ENCODE assay signal across 8 cellular contexts in genomic region chr1:156813298-156813697, GRCh38. TPM values are rescaled to one million over a fixed set of nuclear protein-coding genes. Genes with fewer than 3 reads are reported as not detected.
DNase-seq lines count a peak whose midpoint lies in the region; ATAC-seq and TF ChIP-seq lines count a peak whose summit lies in the region.

No MANE protein-coding gene starts in this region.

- H3K18ac ChIP-seq in H9 (ENCODE audit: insufficient read length, low read depth, low read length): peak overlapping the region; percentile 52

- no peak overlapping the region for H2AFZ ChIP-seq in H9 (ENCODE audit: low read length)

- no peaks in the 10 kb centered on the region for H4K20me1 ChIP-seq in H9 (ENCODE audit: control insufficient read depth, insufficient read depth, insufficient read length)

- H3K23ac ChIP-seq in H9 (ENCODE audit: insufficient read length, low read depth, low read length): no peak overlapping the region

- POLR2A ChIA-PET in activated CD4-positive, alpha-beta memory T cell treated with anti-CD3 and anti-CD28 coated beads for 36 hours (lab: Charles Lee): interaction anchor here (1.7 to 3.7 kb wide), 2 partner anchors 8 to 47 kb away, joined by 5 to 14 read pairs; partner anchors contain the start of gene NTRK1

- H3K4me2 ChIP-seq in H9 (ENCODE audit: insufficient read depth, insufficient read length, low read length): peak overlapping the region; percentile 46

- H2AK5ac ChIP-seq in H9 (ENCODE audit: insufficient read length, low read length): no peak overlapping the region

- H3K79me2 ChIP-seq in H9 (ENCODE audit: insufficient read depth, low read length): no peaks in the 10 kb centered on the region

- no peak for ATAC-seq in gastrocnemius medialis
- ATAC-seq in GM18909 (IDR thresholded peaks at IDR 0.05; ENCODE audit: poor library complexity, unreplicated experiment): no peak

- intact Hi-C loops in activated CD4-positive, alpha-beta memory T cell treated with anti-CD3 and anti-CD28 coated beads for 36 hours (cut with micrococcal nuclease): no loop called here
- intact Hi-C loops in gastrocnemius medialis (cut with DNase I; ENCODE audit: low total_unique reads): no loop called here

- H3K9me3 ChIP-seq in H9 (ENCODE audit: control insufficient read depth, low read depth, low read length): no peaks in the 10 kb centered on the region
- no peaks in the 10 kb centered on the region for H3K9me3 ChIP-seq in gastrocnemius medialis

- no peak overlapping the region for H3K27ac ChIP-seq in H9 (ENCODE audit: insufficient read length, low read depth, low read length)
- peak overlapping the region in 1 of 4 donors; percentile 70 for H3K27ac ChIP-seq in gastrocnemius medialis

- H3K4me3 ChIP-seq in gastrocnemius medialis: peak overlapping the region; percentile 55 to 62 (median 56)

- peaks cover 0 to 7% (median 4%) of the 10 kb centered on the region in 3 experiments; a peak in 3 of 7 replicates for H3K36me3 Mint-ChIP-seq in H9 (ENCODE audit: insufficient read depth in 1 of 3, low read depth in 3 of 3)
- peaks cover 81% of the 10 kb centered on the region for H3K36me3 Mint-ChIP-seq in activated CD4-positive, alpha-beta memory T cell treated with anti-CD3 and anti-CD28 coated beads for 36 hours
- H3K36me3 Mint-ChIP-seq in glutamatergic neuron (ENCODE audit: unreplicated experiment): peaks cover 5% of the 10 kb centered on the region

- no peak overlapping the region for H3T11ph ChIP-seq in H9 (ENCODE audit: low read length)

- H3K4me1 Mint-ChIP-seq in H9 (peaks cover 22 to 41% of the 10 kb centered on the region in 2 experiments), glutamatergic neuron (ENCODE audit: low read depth, unreplicated experiment) (peaks cover 12% of the 10 kb centered on the region)
- H3K4me1 Mint-ChIP-seq in activated CD4-positive, alpha-beta memory T cell treated with anti-CD3 and anti-CD28 coated beads for 36 hours (ENCODE audit: low read depth): peaks cover 64% of the 10 kb centered on the region

- H3K9me3 Mint-ChIP-seq in H9: no peaks in the 10 kb centered on the region; a peak in 1 of 5 replicates
- no peaks in the 10 kb centered on the region for H3K9me3 Mint-ChIP-seq in activated CD4-positive, alpha-beta memory T cell treated with anti-CD3 and anti-CD28 coated beads for 36 hours
- peaks cover 14% of the 10 kb centered on the region for H3K9me3 Mint-ChIP-seq in glutamatergic neuron (ENCODE audit: unreplicated experiment)

- H2BK120ac ChIP-seq in H9 (ENCODE audit: low read depth, low read length, poor library complexity, severe bottlenecking): no peak overlapping the region

- H3K27me3 ChIP-seq in H9 (ENCODE audit: insufficient read depth, low read length) (peaks cover 11% of the 10 kb centered on the region; the same call in 1 of the 2 replicates), gastrocnemius medialis (no peaks in the 10 kb centered on the region)

- no CpG with 5 or more reads among the region's 10 CpGs for WGBS in H9 (ENCODE audit: extremely low coverage, insufficient read length, low lambda C conversion rate)

- peak overlapping the region; percentile 67 for H3K14ac ChIP-seq in H9 (ENCODE audit: insufficient read depth, low read length)

- CTCF ChIA-PET in activated CD4-positive, alpha-beta memory T cell treated with anti-CD3 and anti-CD28 coated beads for 36 hours (lab: Charles Lee): interaction anchor here (1.0 to 8.6 kb wide), 9 partner anchors 12 to 124 kb away, joined by 3 to 80 read pairs (median 6); partner anchors contain the start of genes INSRR and NTRK1

- H2BK5ac ChIP-seq in H9 (ENCODE audit: insufficient read length, low read length): no peak overlapping the region

- peak overlapping the region; percentile 28 for H3K9ac ChIP-seq in H9 (ENCODE audit: extremely low read depth, insufficient read length, low read length)

- H3K27ac Mint-ChIP-seq in H9: no peak overlapping the region
- peak overlapping the region; percentile 99 for H3K27ac Mint-ChIP-seq in activated CD4-positive, alpha-beta memory T cell treated with anti-CD3 and anti-CD28 coated beads for 36 hours
- no peak overlapping the region for H3K27ac Mint-ChIP-seq in glutamatergic neuron (ENCODE audit: unreplicated experiment)

- peak overlapping the region; percentile 53 to 77 for H3K4me3 Mint-ChIP-seq in H9
- H3K4me3 Mint-ChIP-seq in activated CD4-positive, alpha-beta memory T cell treated with anti-CD3 and anti-CD28 coated beads for 36 hours: peak overlapping the region; percentile 96
- H3K4me3 Mint-ChIP-seq in glutamatergic neuron (ENCODE audit: unreplicated experiment): peak overlapping the region; percentile 64

- no peak overlapping the region for H3K56ac ChIP-seq in H9 (ENCODE audit: insufficient read length, low read depth, low read length)

- no peak overlapping the region for H4K5ac ChIP-seq in H9 (ENCODE audit: insufficient read length, low read depth, low read length)

- H4K91ac ChIP-seq in H9 (ENCODE audit: insufficient read length, low read depth, low read length): no peak overlapping the region

- peaks cover 69% of the 10 kb centered on the region for H3K27me3 Mint-ChIP-seq in H9 (ENCODE audit: low read depth)
- no peaks in the 10 kb centered on the region for H3K27me3 Mint-ChIP-seq in activated CD4-positive, alpha-beta memory T cell treated with anti-CD3 and anti-CD28 coated beads for 36 hours
- peaks cover 17% of the 10 kb centered on the region for H3K27me3 Mint-ChIP-seq in glutamatergic neuron (ENCODE audit: unreplicated experiment)

- in situ Hi-C loops in gastrocnemius medialis (cut with MboI; ENCODE audit: low sequenced_read_pairs in 4 of 4): no loop called here

- H2BK12ac ChIP-seq in H9 (ENCODE audit: insufficient read length, low read depth, low read length): no peak overlapping the region

- peaks cover 5% of the 10 kb centered on the region for H3K23me2 ChIP-seq in H9 (ENCODE audit: insufficient read length, low read depth, low read length, poor library complexity, severe bottlenecking)

- H3K36me3 ChIP-seq in gastrocnemius medialis: no peaks in the 10 kb centered on the region

- no peak overlapping the region for H3K4ac ChIP-seq in H9 (ENCODE audit: low read depth, low read length)

- no peaks in the 10 kb centered on the region; the same call in 1 of the 2 replicates for H3K4me1 ChIP-seq in H9 (ENCODE audit: insufficient read depth, low read length)
- H3K4me1 ChIP-seq in gastrocnemius medialis: peaks cover 11 to 15% of the 10 kb centered on the region in 2 donors

- H3K79me1 ChIP-seq in H9 (ENCODE audit: insufficient read depth, low read depth, low read length, poor library complexity, severe bottlenecking): no peaks in the 10 kb centered on the region

- no peak overlapping the region for H2BK15ac ChIP-seq in H9 (ENCODE audit: low read depth, low read length)

- no peak for TF ChIP-seq POLR2A in gastrocnemius medialis (IDR thresholded peaks at IDR 0.05)

- no peak overlapping the region for H2BK20ac ChIP-seq in H9 (ENCODE audit: low read depth, low read length, poor library complexity, severe bottlenecking)

- no peak overlapping the region for H4K8ac ChIP-seq in H9 (replicated peaks; ENCODE audit: insufficient read length, low read depth, low read length)

- DNase-seq in H9: no peak
- DNase-seq in activated CD4-positive, alpha-beta memory T cell treated with anti-CD3 and anti-CD28 coated beads for 36 hours: no peak
- no peak for DNase-seq in glutamatergic neuron
- DNase-seq in gastrocnemius medialis: no peak
- DNase-seq in NCI-H82 (lab: John Stamatoyannopoulos, UW): no peak
- DNase-seq in NCI-H345 treated with DMSO at 0.1 percent for 48 hours (lab: John Stamatoyannopoulos, UW; ENCODE audit: unreplicated experiment): no peak
- no peak for DNase-seq in GM20000 (ENCODE audit: low spot score)

- no peak for TF ChIP-seq CTCF in H9 (conservative IDR thresholded peaks at IDR 0.05)
- TF ChIP-seq CTCF in glutamatergic neuron (IDR thresholded peaks at IDR 0.05; ENCODE audit: partially characterized antibody, unreplicated experiment): no peak
- TF ChIP-seq CTCF in gastrocnemius medialis (IDR thresholded peaks at IDR 0.05 in 4 of 5, conservative IDR thresholded peaks at IDR 0.05 in 1 of 5): no peak
- TF ChIP-seq CTCF in GM20000 (IDR thresholded peaks at IDR 0.05; ENCODE audit: extremely low read depth, missing control alignments): no peak

RNA-seq across cellular contexts. Expression of gene SH2D2A, which starts 3.4 kb away (rescaled TPM):
- total RNA-seq in H9 (2021): 2.0 and 2.5 TPM in 2 replicates
- total RNA-seq in activated CD4-positive, alpha-beta memory T cell treated with anti-CD3 and anti-CD28 coated beads for 36 hours: 100 to 1,000 TPM; 280 to 294 TPM
- 0.86 TPM for total RNA-seq in glutamatergic neuron (ENCODE audit: unreplicated experiment)
- total RNA-seq in gastrocnemius medialis: 1 to 10 TPM in 1 of 4 donors, under 1 TPM in 1, not detected in 2; 0.82 to 1.1 TPM

RNA-seq across cellular contexts. Expression of gene INSRR, which starts 45.6 kb away (rescaled TPM):
- total RNA-seq in H9 (2021) (not detected in 2 replicates), glutamatergic neuron (ENCODE audit: unreplicated experiment) (6.9 TPM), gastrocnemius medialis (not detected)
- under 1 TPM; 0.05 to 0.14 TPM for total RNA-seq in activated CD4-positive, alpha-beta memory T cell treated with anti-CD3 and anti-CD28 coated beads for 36 hours

RNA-seq across cellular contexts. Expression of gene PRCC, which starts 46.0 kb away (rescaled TPM):
- total RNA-seq in H9 (2021) (129 TPM in 2 replicates), glutamatergic neuron (ENCODE audit: unreplicated experiment) (88.8 TPM), gastrocnemius medialis (10 to 100 TPM; 42.8 to 62.3 (median 46.5) TPM)
- 10 to 100 TPM; 58.6 to 67.2 TPM for total RNA-seq in activated CD4-positive, alpha-beta memory T cell treated with anti-CD3 and anti-CD28 coated beads for 36 hours

RNA-seq across cellular contexts. Expression of gene NTRK1, which starts 47.4 kb away (rescaled TPM):
- total RNA-seq in H9 (2021) (0.13 and 0.24 TPM in 2 replicates), glutamatergic neuron (ENCODE audit: unreplicated experiment) (296 TPM), gastrocnemius medialis (under 1 TPM in 2 of 4 donors, not detected in 2; 0.13 to 0.22 TPM)
- total RNA-seq in activated CD4-positive, alpha-beta memory T cell treated with anti-CD3 and anti-CD28 coated beads for 36 hours: 1 to 10 TPM; 6.4 to 6.7 TPM

Comparison
In these comparisons a context has a peak if more than half of its experiments do, and no peak if none do; other contexts are left out.
1. RNA of gene SH2D2A, which starts 3.4 kb away (total RNA-seq): 280 to 294 TPM in activated CD4-positive, alpha-beta memory T cell treated with anti-CD3 and anti-CD28 coated beads for 36 hours; 2.0 to 2.5 TPM in H9, 0.86 TPM in glutamatergic neuron (single experiment) and 0.82 to 1.1 TPM in gastrocnemius medialis; every median in the first group is over 10 times any median in the second.
2. Peak in every context shown above with its lines, with median percentiles within 50 percentile points of each other: H3K4me3 Mint-ChIP-seq.